In the genomic region with DNA sequence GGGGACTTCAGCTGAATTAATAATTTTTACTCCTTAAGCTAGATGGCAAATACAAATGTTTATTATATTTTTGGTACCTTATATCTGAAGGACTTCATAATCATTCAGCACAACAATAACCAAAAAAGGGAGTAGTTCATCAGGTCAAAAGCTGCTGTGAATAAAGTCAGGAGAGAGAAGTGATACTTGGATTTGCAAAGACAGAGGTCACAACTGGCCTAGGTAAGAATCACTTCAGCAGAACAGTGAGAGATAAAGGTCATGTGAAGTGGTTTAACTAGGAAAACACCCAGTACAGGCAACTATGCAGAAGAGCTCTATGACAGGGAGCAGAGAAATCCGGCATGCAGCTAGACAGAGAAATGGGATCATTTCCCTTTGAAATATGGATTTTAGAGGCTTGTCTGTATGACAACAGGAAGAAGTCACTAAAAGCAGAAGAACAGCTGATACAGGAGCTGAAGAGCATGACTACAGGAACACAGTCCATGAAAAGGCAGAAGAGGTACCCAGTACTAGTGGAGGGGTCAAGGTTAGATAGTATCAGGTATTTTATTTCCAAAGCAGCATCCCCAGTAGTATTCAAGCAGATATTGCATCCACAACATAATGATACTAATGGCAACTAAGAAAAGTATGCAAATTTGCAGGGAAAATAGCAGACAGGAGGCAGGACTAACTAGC, we compare ENCODE assay signal across 10 cellular contexts. TPM values are rescaled to one million over a fixed set of nuclear protein-coding genes. Genes with fewer than 3 reads are reported as not detected.
DNase-seq lines count a peak whose midpoint lies in the region; ATAC-seq and TF ChIP-seq lines count a peak whose summit lies in the region.
"Had no signal": no experiment of that assay in that cellular context is flagged by ENCODE, and none has a peak within 500 bp of the region (broad histone marks: within the 10 kb centered on the region; RNA-seq: fewer than 3 reads in every experiment).

No MANE protein-coding gene starts in this region.

- peak overlapping the region; percentile 50 for H3K27ac Mint-ChIP-seq in osteocyte (ENCODE audit: unreplicated experiment)

- H3K9me3 Mint-ChIP-seq in osteocyte (ENCODE audit: unreplicated experiment): peaks cover 7% of the 10 kb centered on the region

- in situ Hi-C loops in ACHN (cut with HindIII; ENCODE audit: low pct_ligation_motif_present, low pct_unique_long_range_greater_than_20kb, low sequenced_read_pairs): no loop called here

- no peak overlapping the region for H3K4me3 Mint-ChIP-seq in osteocyte (ENCODE audit: unreplicated experiment)

- peaks cover 30% of the 10 kb centered on the region for H3K36me3 Mint-ChIP-seq in osteocyte (ENCODE audit: unreplicated experiment)

- no peaks in the 10 kb centered on the region for H3K27me3 Mint-ChIP-seq in osteocyte (ENCODE audit: unreplicated experiment)

- H3K4me1 Mint-ChIP-seq in osteocyte (ENCODE audit: unreplicated experiment): peaks cover 25% of the 10 kb centered on the region

- no peak for TF ChIP-seq CTCF in osteocyte (IDR thresholded peaks at IDR 0.05)

- ATAC-seq in GM19025 (IDR thresholded peaks at IDR 0.05; ENCODE audit: low read depth, unreplicated experiment) (peak; percentile 38), HG02623 (IDR thresholded peaks at IDR 0.05; ENCODE audit: unreplicated experiment) (peak; percentile 50)

- DNase-seq in Kasumi-1 (lab: John Stamatoyannopoulos, UW) (peak; percentile 19 to 37), osteocyte (ENCODE audit: extremely low spot score, unreplicated experiment) (no peak), NCI-H2196 (lab: John Stamatoyannopoulos, UW; ENCODE audit: unreplicated experiment) (no peak), Ammon's horn (ENCODE audit: low spot score) (no peak), ACHN (no peak)
- DNase-seq: activated CD8-positive, alpha-beta memory T cell treated with anti-CD3 and anti-CD28 coated beads, Interleukin-2, amount 50 U/mL, for 4 hours; esophagus squamous epithelium; NCI-H524 treated with DMSO at 0.1 percent for 48 hours had no signal

RNA-seq across cellular contexts. Expression of gene ZMAT3, which starts 25.7 kb away (rescaled TPM):
- 96.9 and 99.0 TPM in 2 replicates for total RNA-seq in osteocyte

Comparison
In these comparisons a context has a peak if more than half of its experiments do, and no peak if none do; other contexts are left out.
1. DNase-seq: peak in Kasumi-1 (2 of 2); none in osteocyte (single experiment), NCI-H2196 (single experiment), Ammon's horn (single experiment) and ACHN (single experiment).